Comparison of ENCODE assay signal across 1 cellular context in the genomic region with DNA sequence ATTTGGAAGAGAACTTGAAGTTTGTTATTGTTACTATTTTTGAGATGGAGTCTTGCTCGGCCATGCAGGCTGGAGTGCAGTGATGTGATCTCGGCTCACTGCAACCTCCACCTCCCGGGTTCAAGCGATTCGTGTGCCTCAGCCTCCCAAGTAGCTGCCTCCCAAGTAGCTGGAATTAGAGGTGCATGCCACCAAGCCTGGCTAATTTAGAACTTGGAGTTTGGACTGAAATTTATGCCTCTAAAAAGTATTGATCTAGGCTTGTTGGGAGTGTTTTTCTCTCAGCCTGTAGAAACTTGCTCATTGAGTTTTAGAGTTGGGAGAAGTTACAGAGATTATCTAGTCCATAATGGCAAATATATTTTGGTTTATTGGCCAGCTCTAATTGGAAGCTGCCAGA.
TF ChIP-seq lines count a peak whose summit lies in the region.

No MANE protein-coding gene starts in this region.

TF ChIP-seq in K562, 482 proteins besides CTCF, POLR2A, EP300 and RAD21 (continued from another document):
- TF ChIP-seq CREM (IDR thresholded peaks at IDR 0.05; ENCODE audit: low read depth) (no peak), ETV1 (tag; conservative IDR thresholded peaks at IDR 0.05; ENCODE audit: low read depth) (no peak)
TF ChIP-seq in K562: peak in this region for 1.
